In the genomic region with DNA sequence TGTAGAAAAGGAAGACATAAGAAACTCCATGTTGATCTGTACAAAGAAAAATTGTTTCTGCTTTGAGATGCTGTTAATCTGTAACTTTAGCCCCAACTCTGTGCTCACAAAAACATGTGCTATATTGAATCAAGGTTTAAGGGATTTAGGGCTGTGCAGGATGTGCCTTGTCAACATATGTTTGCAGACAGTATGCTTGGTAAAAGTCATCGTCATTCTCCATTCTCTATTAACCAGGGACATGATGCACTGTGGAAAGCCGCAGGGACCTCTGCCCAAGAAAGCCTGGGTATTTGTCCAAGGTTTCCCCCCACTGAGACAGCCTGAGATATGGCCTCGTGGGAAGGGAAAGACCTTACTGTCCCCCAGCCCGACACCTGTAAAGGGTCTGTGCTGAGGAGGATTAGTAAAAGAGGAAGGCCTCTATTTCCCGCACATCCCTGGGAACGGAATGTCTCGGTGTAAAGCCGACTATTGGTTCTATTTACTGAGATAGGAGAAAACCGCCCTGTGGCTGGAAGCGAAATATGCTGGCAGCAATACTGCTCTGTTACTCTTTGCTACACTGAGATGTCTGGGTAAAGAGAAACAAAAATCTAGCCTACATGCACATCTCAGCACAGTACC, we compare ENCODE assay signal across 8 cellular contexts. TPM values are rescaled to one million over a fixed set of nuclear protein-coding genes. Genes with fewer than 3 reads are reported as not detected.
DNase-seq lines count a peak whose midpoint lies in the region; ATAC-seq and TF ChIP-seq lines count a peak whose summit lies in the region.
"Not testable (repeated sequence)": the region's sequence is repeated elsewhere in the genome, so short reads cannot be mapped to it uniquely, and the experiment has no call there.

No MANE protein-coding gene starts in this region.

- peaks cover 34% of the 10 kb centered on the region for H3K36me3 ChIP-seq in CD8-positive, alpha-beta memory T cell (ENCODE audit: insufficient read depth, low read length)
- H3K36me3 ChIP-seq in PC-9 (ENCODE audit: low read depth), result not testable (repeated sequence)
- peaks cover 47% of the 10 kb centered on the region for H3K36me3 ChIP-seq in endodermal cell (ENCODE audit: control insufficient read depth, insufficient read depth, low read length)
- H3K36me3 ChIP-seq in neutrophil, result peaks cover 58% of the 10 kb centered on the region
- H3K36me3 ChIP-seq in thyroid gland, result peaks cover 14 to 27% of the 10 kb centered on the region in 2 donors

- not testable (repeated sequence) for H3K9me2 ChIP-seq in PC-9 (ENCODE audit: insufficient read depth)

- H3K9me3 Mint-ChIP-seq in CD8-positive, alpha-beta memory T cell; activated CD8-positive, alpha-beta T cell treated with anti-CD3 and anti-CD28 coated beads for 36 hours; activated naive CD8-positive, alpha-beta T cell treated with anti-CD3 and anti-CD28 coated beads for 36 hours; endodermal cell; memory B cell: not testable (repeated sequence)

- not testable (repeated sequence) for TF ChIP-seq CTCF in PC-9 (conservative IDR thresholded peaks at IDR 0.05); activated CD8-positive, alpha-beta T cell treated with anti-CD3 and anti-CD28 coated beads for 36 hours (IDR thresholded peaks at IDR 0.05); endodermal cell (conservative IDR thresholded peaks at IDR 0.05); neutrophil (IDR thresholded peaks at IDR 0.05); thyroid gland (IDR thresholded peaks at IDR 0.05)

- peaks cover 57 to 81% (median 76%) of the 10 kb centered on the region in 3 donors for H3K4me1 Mint-ChIP-seq in CD8-positive, alpha-beta memory T cell
- H3K4me1 Mint-ChIP-seq in activated CD8-positive, alpha-beta T cell treated with anti-CD3 and anti-CD28 coated beads for 36 hours (ENCODE audit: low read depth), result peaks cover 40% of the 10 kb centered on the region
- peaks cover 44% of the 10 kb centered on the region for H3K4me1 Mint-ChIP-seq in activated naive CD8-positive, alpha-beta T cell treated with anti-CD3 and anti-CD28 coated beads for 36 hours
- H3K4me1 Mint-ChIP-seq in endodermal cell (peaks cover 23% of the 10 kb centered on the region), memory B cell (peaks cover 30% of the 10 kb centered on the region)

- H3F3A ChIP-seq in PC-9 (ENCODE audit: insufficient read depth, low read depth), result peaks cover 34% of the 10 kb centered on the region; the same call in 1 of the 2 replicates

- H2AFZ ChIP-seq in PC-9, result not testable (repeated sequence)

- peak overlapping the region; percentile 52 to 99 (median 94) for H3K4me3 Mint-ChIP-seq in CD8-positive, alpha-beta memory T cell
- peak overlapping the region; percentile 92 for H3K4me3 Mint-ChIP-seq in activated CD8-positive, alpha-beta T cell treated with anti-CD3 and anti-CD28 coated beads for 36 hours
- peak overlapping the region; percentile 88 for H3K4me3 Mint-ChIP-seq in activated naive CD8-positive, alpha-beta T cell treated with anti-CD3 and anti-CD28 coated beads for 36 hours
- peak overlapping the region; percentile 85 for H3K4me3 Mint-ChIP-seq in endodermal cell
- H3K4me3 Mint-ChIP-seq in memory B cell, result peak overlapping the region; percentile 92

- H3K36me3 Mint-ChIP-seq in CD8-positive, alpha-beta memory T cell, result peaks cover 0 to 77% (median 6%) of the 10 kb centered on the region in 3 donors
- peaks cover 45% of the 10 kb centered on the region for H3K36me3 Mint-ChIP-seq in activated CD8-positive, alpha-beta T cell treated with anti-CD3 and anti-CD28 coated beads for 36 hours (ENCODE audit: low read depth)
- peaks cover 16% of the 10 kb centered on the region for H3K36me3 Mint-ChIP-seq in activated naive CD8-positive, alpha-beta T cell treated with anti-CD3 and anti-CD28 coated beads for 36 hours
- H3K36me3 Mint-ChIP-seq in endodermal cell (ENCODE audit: low read depth), result peaks cover 34% of the 10 kb centered on the region
- not testable (repeated sequence) for H3K36me3 Mint-ChIP-seq in memory B cell

- TF ChIP-seq POLR2A in thyroid gland (IDR thresholded peaks at IDR 0.05), result not testable (repeated sequence)

- ATAC-seq in activated CD8-positive, alpha-beta T cell treated with anti-CD3 and anti-CD28 coated beads for 36 hours; memory B cell (ENCODE audit: low read depth): not testable (repeated sequence)

- H3K4me3 ChIP-seq in CD8-positive, alpha-beta memory T cell (ENCODE audit: low read length); PC-9; endodermal cell (ENCODE audit: low read length); thyroid gland (replicated peaks in 1 of 3): not testable (repeated sequence)
- H3K4me3 ChIP-seq in neutrophil (ENCODE audit: low read depth in 1 of 2, low read length in 1 of 2), result peak overlapping the region in 1 of 2 experiments; percentile 97

- 92 to 94% methylated on average over 10 of the region's 10 CpGs for WGBS in endodermal cell (ENCODE audit: insufficient coverage in 1 of 2, insufficient read length in 1 of 2), 2 experiments
- WGBS in thyroid gland, 2 donors, result 91 to 94% methylated on average over 10 of the region's 10 CpGs

- H3K27ac Mint-ChIP-seq in CD8-positive, alpha-beta memory T cell, result peak overlapping the region in 7 of 8 donors; percentile 54 to 95 (median 77)
- peak overlapping the region; percentile 98 for H3K27ac Mint-ChIP-seq in activated CD8-positive, alpha-beta T cell treated with anti-CD3 and anti-CD28 coated beads for 36 hours
- not testable (repeated sequence) for H3K27ac Mint-ChIP-seq in activated naive CD8-positive, alpha-beta T cell treated with anti-CD3 and anti-CD28 coated beads for 36 hours; endodermal cell
- peak overlapping the region; percentile 72 for H3K27ac Mint-ChIP-seq in memory B cell

- POLR2A ChIA-PET in CD8-positive, alpha-beta memory T cell (lab: Charles Lee); activated CD8-positive, alpha-beta T cell treated with anti-CD3 and anti-CD28 coated beads for 36 hours (lab: Charles Lee): not testable (repeated sequence)
- POLR2A ChIA-PET in PC-9 (lab: Charles Lee; ENCODE audit: unreplicated experiment), result interaction anchor here (0.5 kb wide), 1 partner anchor 7 kb away, joined by 4 read pairs; no protein-coding TSS in a partner anchor

- intact Hi-C loops in PC-9 (cut with micrococcal nuclease; ENCODE audit: unreplicated experiment), result loop anchor here (5.0 to 10.0 kb wide), 4 partner anchors 113 to 1142 kb away; a partner anchor contains a TSS
- intact Hi-C loops in activated CD8-positive, alpha-beta T cell treated with anti-CD3 and anti-CD28 coated beads for 36 hours (cut with micrococcal nuclease), result loop anchor here (10.0 kb wide), 1 partner anchor 210 kb away; a partner anchor contains a TSS
- intact Hi-C loops in thyroid gland (cut with DNase I), result loop anchor here (10.0 kb wide), 1 partner anchor 210 kb away; a partner anchor contains a TSS

- H3K9me3 ChIP-seq in CD8-positive, alpha-beta memory T cell (ENCODE audit: low read length); PC-9 (ENCODE audit: insufficient read depth, low read depth); endodermal cell (ENCODE audit: control insufficient read depth, low read length); neutrophil; thyroid gland: not testable (repeated sequence)

- H4K20me1 ChIP-seq in PC-9 (ENCODE audit: insufficient read depth), result not testable (repeated sequence)

- CTCF ChIA-PET in CD8-positive, alpha-beta memory T cell (lab: Charles Lee); PC-9 (lab: Charles Lee): not testable (repeated sequence)
- CTCF ChIA-PET in activated CD8-positive, alpha-beta T cell treated with anti-CD3 and anti-CD28 coated beads for 36 hours (lab: Charles Lee), result interaction anchor here (1.2 kb wide), 1 partner anchor 31 kb away, joined by 3 read pairs; a partner anchor contains a TSS

- BruUV-seq in PC-9 (replicated peaks; lab: Mats Ljungman, UMichigan), result not testable (repeated sequence)

- not testable (repeated sequence) for H3K9ac ChIP-seq in endodermal cell (ENCODE audit: extremely low read depth, low read length, poor library complexity, severe bottlenecking)

- peaks cover 38% of the 10 kb centered on the region for H3K79me2 ChIP-seq in PC-9 (ENCODE audit: low read depth)

- not testable (repeated sequence) for DNase-seq in CD8-positive, alpha-beta memory T cell; PC-9; activated CD8-positive, alpha-beta T cell treated with anti-CD3 and anti-CD28 coated beads for 36 hours; activated naive CD8-positive, alpha-beta T cell treated with anti-CD3 and anti-CD28 coated beads for 36 hours; memory B cell (ENCODE audit: low spot score in 2 of 2); thyroid gland
- DNase-seq in endodermal cell, result peak; percentile 30

- H3K27ac ChIP-seq in CD8-positive, alpha-beta memory T cell (ENCODE audit: low read depth, low read length); PC-9; endodermal cell (ENCODE audit: low read depth, low read length): not testable (repeated sequence)
- peak overlapping the region; percentile 94 for H3K27ac ChIP-seq in neutrophil
- H3K27ac ChIP-seq in thyroid gland, result peak overlapping the region in 2 of 3 donors; percentile 51 to 71

- H3K4me1 ChIP-seq in CD8-positive, alpha-beta memory T cell (ENCODE audit: insufficient read depth, low read length), result peaks cover 24% of the 10 kb centered on the region
- peaks cover 56% of the 10 kb centered on the region for H3K4me1 ChIP-seq in PC-9 (replicated peaks; ENCODE audit: insufficient read depth)
- not testable (repeated sequence) for H3K4me1 ChIP-seq in endodermal cell (ENCODE audit: control insufficient read depth, insufficient read depth, low read length)
- H3K4me1 ChIP-seq in neutrophil (ENCODE audit: control insufficient read depth in 1 of 2, insufficient read depth in 1 of 2, low read depth in 1 of 2, low read length in 1 of 2), result peaks cover 48 to 62% of the 10 kb centered on the region in 2 experiments
- peaks cover 42 to 46% of the 10 kb centered on the region in 2 donors for H3K4me1 ChIP-seq in thyroid gland

- not testable (repeated sequence) for H3K27me3 ChIP-seq in CD8-positive, alpha-beta memory T cell (ENCODE audit: insufficient read depth, low read length, poor library complexity, severe bottlenecking); PC-9 (ENCODE audit: insufficient read depth, low read depth); endodermal cell (ENCODE audit: control insufficient read depth, insufficient read depth, low read length, poor library complexity, severe bottlenecking); neutrophil; thyroid gland

- peak overlapping the region; percentile 98; the same call in 1 of the 2 replicates for H3K4me2 ChIP-seq in PC-9

- not testable (repeated sequence) for H3K27me3 Mint-ChIP-seq in CD8-positive, alpha-beta memory T cell; activated CD8-positive, alpha-beta T cell treated with anti-CD3 and anti-CD28 coated beads for 36 hours; activated naive CD8-positive, alpha-beta T cell treated with anti-CD3 and anti-CD28 coated beads for 36 hours; endodermal cell (ENCODE audit: insufficient read depth); memory B cell

RNA-seq across cellular contexts. Expression of a gene that starts 2.3 kb away (rescaled TPM):
- 10 to 100 TPM; 67.1 to 67.4 TPM for total RNA-seq in CD8-positive, alpha-beta memory T cell
- polyA plus RNA-seq in CD8-positive, alpha-beta memory T cell, result 49.0 TPM
- total RNA-seq in PC-9 (2021) (58.9 and 65.8 TPM in 2 replicates), endodermal cell (10 to 100 TPM; 40.1 to 43.7 TPM), thyroid gland (10 to 100 TPM; 63.3 to 86.1 (median 75.1) TPM)
- total RNA-seq in activated CD8-positive, alpha-beta T cell treated with anti-CD3 and anti-CD28 coated beads for 36 hours, result 10 to 100 TPM; 70.1 to 72.0 TPM
- total RNA-seq in activated naive CD8-positive, alpha-beta T cell treated with anti-CD3 and anti-CD28 coated beads for 36 hours, result 10 to 100 TPM; 69.0 to 70.2 TPM
- 26.1 TPM for polyA plus RNA-seq in endodermal cell (2013, experiment 1 of 2)
- 20.7 TPM for polyA plus RNA-seq in endodermal cell (2013, experiment 2 of 2)

RNA-seq across cellular contexts. Expression of a gene that starts 3.8 kb away (rescaled TPM):
- 10 to 100 TPM; 32.9 to 35.9 TPM for total RNA-seq in CD8-positive, alpha-beta memory T cell
- 108 TPM for polyA plus RNA-seq in CD8-positive, alpha-beta memory T cell
- total RNA-seq in PC-9 (2021) (25.0 and 27.4 TPM in 2 replicates), endodermal cell (10 to 100 TPM; 16.2 to 18.8 TPM), thyroid gland (10 to 100 TPM; 18.0 to 23.8 (median 20.2) TPM)
- 10 to 100 TPM; 29.3 to 31.8 TPM for total RNA-seq in activated CD8-positive, alpha-beta T cell treated with anti-CD3 and anti-CD28 coated beads for 36 hours
- total RNA-seq in activated naive CD8-positive, alpha-beta T cell treated with anti-CD3 and anti-CD28 coated beads for 36 hours, result 10 to 100 TPM; 46.2 to 48.0 TPM
- polyA plus RNA-seq in endodermal cell (2013, experiment 1 of 2), result 21.5 TPM
- 22.1 TPM for polyA plus RNA-seq in endodermal cell (2013, experiment 2 of 2)

RNA-seq across cellular contexts. Expression of a gene that starts 30.7 kb away (rescaled TPM):
- total RNA-seq in CD8-positive, alpha-beta memory T cell, result 10 to 100 TPM; 56.3 to 60.0 TPM
- 16.4 TPM for polyA plus RNA-seq in CD8-positive, alpha-beta memory T cell
- total RNA-seq in PC-9 (2021), result 50.2 and 54.3 TPM in 2 replicates
- total RNA-seq in activated CD8-positive, alpha-beta T cell treated with anti-CD3 and anti-CD28 coated beads for 36 hours, result 10 to 100 TPM; 56.5 to 57.9 TPM
- total RNA-seq in activated naive CD8-positive, alpha-beta T cell treated with anti-CD3 and anti-CD28 coated beads for 36 hours, result 10 to 100 TPM; 57.3 to 59.9 TPM
- 10 to 100 TPM; 41.9 to 55.5 TPM for total RNA-seq in endodermal cell
- 51.1 TPM for polyA plus RNA-seq in endodermal cell (2013, experiment 1 of 2)
- polyA plus RNA-seq in endodermal cell (2013, experiment 2 of 2), result 48.7 TPM
- total RNA-seq in thyroid gland, result 10 to 100 TPM; 32.0 to 40.5 (median 37.9) TPM
